11 cellular contexts compared by ENCODE assay signal in the genomic region with DNA sequence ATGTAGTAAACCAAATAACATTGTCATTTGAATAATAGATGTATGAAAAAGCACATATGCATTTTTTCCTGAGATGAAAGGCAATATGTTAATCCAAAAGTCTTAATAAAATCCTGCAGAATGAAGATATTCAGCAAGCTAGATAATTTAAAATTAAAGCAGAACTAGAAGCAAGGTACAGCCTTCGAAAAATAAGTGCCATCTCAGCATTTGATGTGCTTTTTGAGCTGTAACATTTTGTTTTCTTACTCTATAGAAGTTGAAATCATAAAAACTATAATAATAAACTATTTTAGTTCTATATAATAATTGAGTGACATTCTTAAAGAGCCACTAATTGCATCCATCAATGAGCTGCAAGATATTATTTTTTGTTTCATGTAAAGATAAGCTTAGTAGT.
"Had no signal": no experiment of that assay in that cellular context is flagged by ENCODE, and none has a peak within 500 bp of the region (broad histone marks: within the 10 kb centered on the region; RNA-seq: fewer than 3 reads in every experiment).

No MANE protein-coding gene starts in this region.

- H3K4me3 ChIP-seq: GM23248, GM23338, HAP-1 had no signal

- ATAC-seq: GM23338, HCT116 had no signal

- H2AFZ ChIP-seq: GM23248, GM23338 had no signal

- H3K9me3 ChIP-seq: HAP-1 had no signal

- FAIRE-seq: H1, H54 had no signal

- H3K9ac ChIP-seq: GM23248 had no signal

- DNase-seq: GM23248, GOT3, H7, H9, HCEC 1CT, HFFc6 had no signal

- H3K36me3 ChIP-seq: HAP-1 had no signal

- H3K27ac ChIP-seq: GM23248 had no signal

- H3K4me2 ChIP-seq: GM23338 had no signal
